10 cellular contexts compared by ENCODE assay signal in the genomic region with DNA sequence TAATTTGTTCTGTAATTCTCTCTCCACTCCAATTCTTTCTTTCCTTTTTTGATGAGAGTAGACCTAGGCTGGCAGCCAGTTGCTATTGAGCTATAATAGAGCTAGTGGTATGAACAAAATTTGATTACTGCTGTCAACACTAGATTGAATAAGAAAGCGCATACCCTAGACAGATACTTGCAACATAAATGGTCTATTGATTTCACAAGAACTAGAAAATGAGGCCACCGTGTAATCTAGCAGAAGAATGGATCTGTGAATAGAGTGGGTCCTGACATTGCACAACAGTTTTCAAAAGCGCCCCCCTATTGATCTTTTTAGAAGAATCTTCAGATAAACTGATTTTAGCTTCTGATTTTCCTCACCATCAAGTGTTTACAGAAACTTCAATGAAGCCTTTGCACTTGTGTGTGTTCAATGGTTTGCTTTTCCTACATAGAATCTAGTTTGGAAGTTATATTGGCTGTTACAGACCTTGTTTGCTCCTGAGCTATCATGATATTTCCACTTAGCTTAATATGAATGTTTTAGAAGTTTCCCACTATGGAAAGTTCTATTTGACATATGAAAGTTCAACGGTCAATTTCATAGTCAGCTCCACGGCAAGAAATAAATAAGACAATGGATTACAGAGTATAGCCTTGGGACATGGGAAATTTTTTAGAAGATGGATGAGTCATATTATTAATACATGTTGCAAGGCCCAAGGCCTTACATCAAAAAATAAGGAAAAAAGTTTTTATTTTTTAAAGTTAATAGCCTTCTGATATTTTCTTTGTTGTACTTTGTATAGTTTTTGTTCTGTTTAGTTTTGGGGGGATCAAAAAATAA. TPM values are rescaled to one million over a fixed set of nuclear protein-coding genes. Genes with fewer than 3 reads are reported as not detected.
DNase-seq lines count a peak whose midpoint lies in the region; ATAC-seq and TF ChIP-seq lines count a peak whose summit lies in the region.
"Had no signal": no experiment of that assay in that cellular context is flagged by ENCODE, and none has a peak within 500 bp of the region (broad histone marks: within the 10 kb centered on the region; RNA-seq: fewer than 3 reads in every experiment).

No MANE protein-coding gene starts in this region.

- no peak for TF ChIP-seq CTCF in IMR-90 (conservative IDR thresholded peaks at IDR 0.05; ENCODE audit: low read depth, low read length)
- TF ChIP-seq CTCF in WTC11 (IDR thresholded peaks at IDR 0.05), result no peak

- H3K9me1 ChIP-seq in IMR-90 (ENCODE audit: insufficient read depth, low read length), result peaks cover 17% of the 10 kb centered on the region

- H2BK20ac ChIP-seq in IMR-90 (ENCODE audit: low read depth, low read length), result no peak overlapping the region

- H2BK5ac ChIP-seq in IMR-90 (ENCODE audit: low read depth, low read length, poor library complexity, severe bottlenecking), result no peak overlapping the region
- no peak overlapping the region for H2BK5ac ChIP-seq in mesenchymal stem cell (ENCODE audit: low read depth, low read length, poor library complexity, severe bottlenecking)

- H3K4me3 Mint-ChIP-seq in WTC11, result no peak overlapping the region

- H3K4me2 ChIP-seq in IMR-90 (ENCODE audit: low read depth, low read length) (no peak overlapping the region), mesenchymal stem cell (ENCODE audit: low read length, poor library complexity, severe bottlenecking) (no peak overlapping the region)

- H3K27ac ChIP-seq in IMR-90 (ENCODE audit: insufficient read depth, low read length) (no peak overlapping the region), subcutaneous abdominal adipose tissue (ENCODE audit: low read depth, low read length) (peak overlapping the region; percentile 80), mesenchymal stem cell (ENCODE audit: low read length, poor library complexity, severe bottlenecking) (no peak overlapping the region)

- H2BK15ac ChIP-seq in IMR-90 (ENCODE audit: low read depth, low read length), result no peak overlapping the region
- no peak overlapping the region for H2BK15ac ChIP-seq in mesenchymal stem cell (ENCODE audit: low read depth, poor library complexity, severe bottlenecking)

- H2AK9ac ChIP-seq in IMR-90 (replicated peaks; ENCODE audit: low read depth, low read length, poor library complexity), result no peak overlapping the region

- H2AK5ac ChIP-seq in IMR-90 (ENCODE audit: low read depth, low read length) (no peak overlapping the region), mesenchymal stem cell (ENCODE audit: low read length, severe bottlenecking) (no peak overlapping the region)

- no peaks in the 10 kb centered on the region for H3K9me3 Mint-ChIP-seq in WTC11

- no peak overlapping the region for H3K56ac ChIP-seq in IMR-90 (ENCODE audit: extremely low read depth, insufficient read depth, low read length)

- H3K4me1 ChIP-seq in IMR-90 (ENCODE audit: control insufficient read depth, insufficient read depth, low read length), result 0 out of 2 replicates have a peak, but pooled peaks cover 5% of the 10 kb centered on the region
- H3K4me1 ChIP-seq in subcutaneous abdominal adipose tissue (ENCODE audit: control insufficient read depth in 5 of 5, insufficient read depth in 5 of 5, low read length in 5 of 5), result peaks cover 2 to 85% (median 54%) of the 10 kb centered on the region in 5 donors
- H3K4me1 ChIP-seq in mesenchymal stem cell (ENCODE audit: control insufficient read depth, insufficient read depth, low read depth, low read length), result peaks cover 16% of the 10 kb centered on the region

- ATAC-seq in IMR-90 (ENCODE audit: low read depth) (no peak), WTC11 (no peak), GM19467 (IDR thresholded peaks at IDR 0.05; ENCODE audit: unreplicated experiment) (no peak)

- DNase-seq in IMR-90 (no peak), WTC11 (ENCODE audit: low spot score) (no peak), foreskin melanocyte (peak; percentile 73), Kasumi-1 (lab: John Stamatoyannopoulos, UW) (no peak), mesenchymal stem cell (no peak)
- DNase-seq: activated CD4-positive, alpha-beta T cell treated with anti-CD3 and anti-CD28 coated beads for 1 hour; effector CD8-positive, alpha-beta T cell; NCI-H2029 had no signal

- H2AFZ ChIP-seq in IMR-90 (replicated peaks; ENCODE audit: low read length, poor library complexity) (no peak overlapping the region), mesenchymal stem cell (ENCODE audit: low read depth, low read length) (no peak overlapping the region)

- no peak overlapping the region for H3K9ac ChIP-seq in IMR-90 (ENCODE audit: low read depth, low read length)
- H3K9ac ChIP-seq in subcutaneous abdominal adipose tissue (ENCODE audit: low read length in 5 of 5), result peak overlapping the region in 1 of 5 donors; percentile 11
- no peak overlapping the region for H3K9ac ChIP-seq in mesenchymal stem cell (ENCODE audit: low read length)

- no peaks in the 10 kb centered on the region for H3K27me3 ChIP-seq in IMR-90 (ENCODE audit: control insufficient read depth, insufficient read depth, low read length)
- H3K27me3 ChIP-seq in subcutaneous abdominal adipose tissue (ENCODE audit: control insufficient read depth in 5 of 5, insufficient read depth in 4 of 5, low read length in 5 of 5), result no peaks in the 10 kb centered on the region
- no peaks in the 10 kb centered on the region for H3K27me3 ChIP-seq in mesenchymal stem cell (ENCODE audit: control insufficient read depth in 1 of 2, insufficient read depth in 1 of 2, low read length in 2 of 2)

- in situ Hi-C loops in IMR-90 (cut with MboI; ENCODE audit: low sequenced_read_pairs), result no loop called here

- peaks cover 8% of the 10 kb centered on the region; the same call in 1 of the 2 replicates for H4K20me1 ChIP-seq in IMR-90 (ENCODE audit: insufficient read depth, low read length)

- peak overlapping the region; percentile 32; the same call in 1 of the 2 replicates for H3K27ac Mint-ChIP-seq in WTC11

- intact Hi-C loops in IMR-90 (cut with micrococcal nuclease), result no loop called here

- TF ChIP-seq POLR2A in IMR-90 (IDR thresholded peaks at IDR 0.05; ENCODE audit: low read depth, low read length), result no peak

- no peak overlapping the region for H2BK12ac ChIP-seq in mesenchymal stem cell (ENCODE audit: low read length in 2 of 2)

- H3K79me1 ChIP-seq in IMR-90 (ENCODE audit: low read depth in 1 of 2, low read length in 2 of 2) (peaks cover 36 to 73% of the 10 kb centered on the region in 2 experiments), mesenchymal stem cell (replicated peaks; ENCODE audit: low read length, poor library complexity, severe bottlenecking) (peaks cover 13% of the 10 kb centered on the region)

- no peak overlapping the region for H4K5ac ChIP-seq in IMR-90 (ENCODE audit: low read depth, low read length)

- no peak overlapping the region for H3K23ac ChIP-seq in IMR-90 (ENCODE audit: low read depth, low read length)
- H3K23ac ChIP-seq in mesenchymal stem cell (ENCODE audit: low read length in 2 of 2), result no peak overlapping the region

- H4K91ac ChIP-seq in IMR-90 (ENCODE audit: insufficient read depth, low read depth, low read length) (no peak overlapping the region), mesenchymal stem cell (ENCODE audit: low read length) (no peak overlapping the region)

- POLR2A ChIA-PET in IMR-90 (lab: Charles Lee; ENCODE audit: unreplicated experiment) (no interaction called here), WTC11 (lab: Charles Lee) (interaction anchor here (1.1 to 1.7 kb wide), 2 partner anchors 14 to 54 kb away, joined by 3 read pairs; no protein-coding TSS in a partner anchor)

- H3K14ac ChIP-seq in IMR-90 (replicated peaks; ENCODE audit: low read depth, low read length) (no peak overlapping the region), mesenchymal stem cell (ENCODE audit: low read length in 2 of 2) (no peak overlapping the region)

- no peak for TF ChIP-seq RAD21 in IMR-90 (IDR thresholded peaks at IDR 0.05; ENCODE audit: low read length)

- H3K27me3 Mint-ChIP-seq in WTC11 (ENCODE audit: low read depth), result no peaks in the 10 kb centered on the region

- H3K4ac ChIP-seq in IMR-90 (ENCODE audit: low read depth, low read length) (no peak overlapping the region), mesenchymal stem cell (ENCODE audit: low read depth in 1 of 2, low read length in 2 of 2) (no peak overlapping the region)

- CTCF ChIA-PET in IMR-90 (lab: Yijun Ruan, JAX) (interaction anchor here (0.6 kb wide), 1 partner anchor 58 kb away, joined by 8 read pairs; no protein-coding TSS in a partner anchor), WTC11 (lab: Charles Lee) (interaction anchor here (0.6 kb wide), 1 partner anchor 12 kb away, joined by 4 read pairs; no protein-coding TSS in a partner anchor)

- H3K18ac ChIP-seq in IMR-90 (ENCODE audit: low read depth, low read length) (no peak overlapping the region), mesenchymal stem cell (ENCODE audit: low read depth in 1 of 2, low read length in 2 of 2) (no peak overlapping the region)

- H3K9me3 ChIP-seq in IMR-90 (ENCODE audit: control insufficient read depth, insufficient read depth, low read length), result no peaks in the 10 kb centered on the region
- H3K9me3 ChIP-seq in subcutaneous abdominal adipose tissue (ENCODE audit: control insufficient read depth in 5 of 5, low read length in 5 of 5), result no peaks in the 10 kb centered on the region
- no peaks in the 10 kb centered on the region for H3K9me3 ChIP-seq in mesenchymal stem cell (ENCODE audit: control insufficient read depth, low read length)

- no TSS peak for BruUV-seq in IMR-90 (replicated peaks; lab: Mats Ljungman, UMichigan)

- H3K36me3 ChIP-seq in IMR-90 (ENCODE audit: control insufficient read depth, insufficient read depth, low read length) (no peaks in the 10 kb centered on the region; the same call in 1 of the 2 replicates), subcutaneous abdominal adipose tissue (ENCODE audit: control insufficient read depth in 5 of 5, insufficient read depth in 5 of 5, low read length in 5 of 5) (peaks cover 0 to 4% (median 0%) of the 10 kb centered on the region in 5 donors), mesenchymal stem cell (ENCODE audit: control insufficient read depth in 1 of 2, insufficient read depth in 2 of 2, low read depth in 1 of 2, low read length in 2 of 2) (peaks cover 0 to 8% of the 10 kb centered on the region in 2 experiments)

- H3K36me3 Mint-ChIP-seq in WTC11, result no peaks in the 10 kb centered on the region; the same call in 1 of the 2 replicates

- dilution Hi-C loops in IMR-90 (cut with HindIII; ENCODE audit: low sequenced_read_pairs, unreplicated experiment), result no loop called here

- H3K4me3 ChIP-seq in IMR-90 (ENCODE audit: insufficient read depth, low read depth, low read length) (no peak overlapping the region), subcutaneous abdominal adipose tissue (ENCODE audit: low read depth in 1 of 5, low read length in 5 of 5) (no peak overlapping the region), mesenchymal stem cell (ENCODE audit: insufficient read depth in 1 of 2, low read depth in 1 of 2, low read length in 2 of 2) (no peak overlapping the region)

- H2BK120ac ChIP-seq in IMR-90 (ENCODE audit: low read depth, low read length), result no peak overlapping the region
- no peak overlapping the region for H2BK120ac ChIP-seq in mesenchymal stem cell (ENCODE audit: low read depth, low read length)

- WGBS in IMR-90 (ENCODE audit: extremely low coverage in 2 of 2, insufficient read length in 1 of 2), 2 experiments, result no CpG with 5 or more reads among the region's 5 CpGs
- 100% methylated on average over 4 of the region's 5 CpGs for WGBS in mesenchymal stem cell

- no peak overlapping the region for H4K8ac ChIP-seq in IMR-90 (ENCODE audit: low read depth in 2 of 2, low read length in 2 of 2)
- no peak overlapping the region for H4K8ac ChIP-seq in mesenchymal stem cell (ENCODE audit: low read length)

- H3K4me1 Mint-ChIP-seq in WTC11, result peaks cover 64% of the 10 kb centered on the region

RNA-seq across cellular contexts. Expression of a gene that starts 55.6 kb away (rescaled TPM):
- total RNA-seq in IMR-90 (2012; rRNA removed) (83.5 and 91.4 TPM in 2 replicates), WTC11 (2021) (125 to 127 TPM (median 125 TPM) in 3 replicates)
- polyA plus RNA-seq in IMR-90 (2012; rRNA removed), result 17.3 and 18.7 TPM in 2 replicates
- 6.6 and 11.2 TPM in 2 replicates for polyA plus RNA-seq in IMR-90 (2012; cell fraction: cytosol; rRNA removed)
- polyA plus RNA-seq in IMR-90 (2012; cell fraction: nucleus; rRNA removed; ENCODE audit: low replicate concordance), result 11.9 and 27.9 TPM in 2 replicates
- 14.5 TPM for polyA plus RNA-seq in mesenchymal stem cell (2013, experiment 1 of 2)
- polyA plus RNA-seq in mesenchymal stem cell (2013, experiment 2 of 2), result 12.9 TPM
